2 cellular contexts compared by ENCODE assay signal in the genomic region with DNA sequence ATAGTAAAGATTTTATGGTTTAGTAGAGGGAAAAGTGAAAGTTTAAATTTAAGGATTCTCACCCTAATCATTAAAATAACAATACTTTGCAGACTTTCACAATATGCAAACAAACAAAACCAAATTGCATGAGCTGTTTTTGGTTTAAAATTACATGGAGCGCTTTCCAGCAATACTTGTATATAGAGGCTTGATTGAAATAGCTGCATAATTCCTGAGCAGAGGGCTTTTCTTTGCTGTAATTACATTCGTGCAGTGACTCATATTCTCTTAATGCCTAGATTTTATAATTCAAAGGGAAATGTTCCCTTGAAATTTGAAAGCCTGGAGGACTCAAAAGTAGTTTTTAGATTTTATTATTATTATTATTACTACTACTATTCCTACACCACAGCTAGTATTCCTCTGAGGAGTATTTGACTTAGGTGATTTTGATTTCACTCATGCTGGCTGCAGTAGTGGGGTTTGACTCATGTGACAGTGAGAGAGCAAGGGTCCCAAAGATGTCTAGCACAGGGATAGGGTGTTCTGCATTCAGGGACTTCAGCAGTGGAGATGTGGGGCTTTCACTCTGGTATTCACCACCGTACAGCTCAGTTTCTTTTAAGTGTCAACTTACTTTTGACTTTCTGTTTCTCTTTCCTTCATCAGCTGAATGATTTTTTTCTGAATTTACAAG.
TF ChIP-seq lines count a peak whose summit lies in the region.

No MANE protein-coding gene starts in this region.

TF ChIP-seq in SK-N-SH treated with all-trans-retinoic acid at 6 μM for 48 hours, 23 proteins besides CTCF, POLR2A, EP300 and RAD21 (continued from another document):
- TF ChIP-seq, protein P1, sequence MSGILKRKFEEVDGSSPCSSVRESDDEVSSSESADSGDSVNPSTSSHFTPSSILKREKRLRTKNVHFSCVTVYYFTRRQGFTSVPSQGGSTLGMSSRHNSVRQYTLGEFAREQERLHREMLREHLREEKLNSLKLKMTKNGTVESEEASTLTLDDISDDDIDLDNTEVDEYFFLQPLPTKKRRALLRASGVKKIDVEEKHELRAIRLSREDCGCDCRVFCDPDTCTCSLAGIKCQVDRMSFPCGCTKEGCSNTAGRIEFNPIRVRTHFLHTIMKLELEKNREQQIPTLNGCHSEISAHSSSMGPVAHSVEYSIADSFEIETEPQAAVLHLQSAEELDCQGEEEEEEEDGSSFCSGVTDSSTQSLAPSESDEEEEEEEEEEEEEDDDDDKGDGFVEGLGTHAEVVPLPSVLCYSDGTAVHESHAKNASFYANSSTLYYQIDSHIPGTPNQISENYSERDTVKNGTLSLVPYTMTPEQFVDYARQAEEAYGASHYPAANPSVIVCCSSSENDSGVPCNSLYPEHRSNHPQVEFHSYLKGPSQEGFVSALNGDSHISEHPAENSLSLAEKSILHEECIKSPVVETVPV (CRISPR knock-in tag; IDR thresholded peaks at IDR 0.05) = no peak
- TF ChIP-seq ISL1 (CRISPR knock-in tag; IDR thresholded peaks at IDR 0.05) (peak; percentile 60), ZC3H10 (CRISPR knock-in tag; IDR thresholded peaks at IDR 0.05) (peak; percentile 48; the same call in 1 of the 2 replicates), ZNF70 (CRISPR knock-in tag; IDR thresholded peaks at IDR 0.05) (no peak), TCF4 (CRISPR knock-in tag; IDR thresholded peaks at IDR 0.05; ENCODE audit: borderline replicate concordance) (no peak), ZFP3 (CRISPR knock-in tag; IDR thresholded peaks at IDR 0.05) (no peak), ZNF8 (CRISPR knock-in tag; IDR thresholded peaks at IDR 0.05) (no peak)
- TF ChIP-seq, protein P2, sequence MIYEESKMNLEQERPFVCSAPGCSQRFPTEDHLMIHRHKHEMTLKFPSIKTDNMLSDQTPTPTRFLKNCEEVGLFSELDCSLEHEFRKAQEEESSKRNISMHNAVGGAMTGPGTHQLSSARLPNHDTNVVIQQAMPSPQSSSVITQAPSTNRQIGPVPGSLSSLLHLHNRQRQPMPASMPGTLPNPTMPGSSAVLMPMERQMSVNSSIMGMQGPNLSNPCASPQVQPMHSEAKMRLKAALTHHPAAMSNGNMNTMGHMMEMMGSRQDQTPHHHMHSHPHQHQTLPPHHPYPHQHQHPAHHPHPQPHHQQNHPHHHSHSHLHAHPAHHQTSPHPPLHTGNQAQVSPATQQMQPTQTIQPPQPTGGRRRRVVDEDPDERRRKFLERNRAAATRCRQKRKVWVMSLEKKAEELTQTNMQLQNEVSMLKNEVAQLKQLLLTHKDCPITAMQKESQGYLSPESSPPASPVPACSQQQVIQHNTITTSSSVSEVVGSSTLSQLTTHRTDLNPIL (CRISPR knock-in tag; IDR thresholded peaks at IDR 0.05; ENCODE audit: low read depth) = peak; percentile 9; the same call in 1 of the 2 replicates

TF ChIP-seq in SK-N-SH, 30 proteins besides CTCF, POLR2A, EP300 and RAD21 (continued from another document):
- TF ChIP-seq, protein P3, sequence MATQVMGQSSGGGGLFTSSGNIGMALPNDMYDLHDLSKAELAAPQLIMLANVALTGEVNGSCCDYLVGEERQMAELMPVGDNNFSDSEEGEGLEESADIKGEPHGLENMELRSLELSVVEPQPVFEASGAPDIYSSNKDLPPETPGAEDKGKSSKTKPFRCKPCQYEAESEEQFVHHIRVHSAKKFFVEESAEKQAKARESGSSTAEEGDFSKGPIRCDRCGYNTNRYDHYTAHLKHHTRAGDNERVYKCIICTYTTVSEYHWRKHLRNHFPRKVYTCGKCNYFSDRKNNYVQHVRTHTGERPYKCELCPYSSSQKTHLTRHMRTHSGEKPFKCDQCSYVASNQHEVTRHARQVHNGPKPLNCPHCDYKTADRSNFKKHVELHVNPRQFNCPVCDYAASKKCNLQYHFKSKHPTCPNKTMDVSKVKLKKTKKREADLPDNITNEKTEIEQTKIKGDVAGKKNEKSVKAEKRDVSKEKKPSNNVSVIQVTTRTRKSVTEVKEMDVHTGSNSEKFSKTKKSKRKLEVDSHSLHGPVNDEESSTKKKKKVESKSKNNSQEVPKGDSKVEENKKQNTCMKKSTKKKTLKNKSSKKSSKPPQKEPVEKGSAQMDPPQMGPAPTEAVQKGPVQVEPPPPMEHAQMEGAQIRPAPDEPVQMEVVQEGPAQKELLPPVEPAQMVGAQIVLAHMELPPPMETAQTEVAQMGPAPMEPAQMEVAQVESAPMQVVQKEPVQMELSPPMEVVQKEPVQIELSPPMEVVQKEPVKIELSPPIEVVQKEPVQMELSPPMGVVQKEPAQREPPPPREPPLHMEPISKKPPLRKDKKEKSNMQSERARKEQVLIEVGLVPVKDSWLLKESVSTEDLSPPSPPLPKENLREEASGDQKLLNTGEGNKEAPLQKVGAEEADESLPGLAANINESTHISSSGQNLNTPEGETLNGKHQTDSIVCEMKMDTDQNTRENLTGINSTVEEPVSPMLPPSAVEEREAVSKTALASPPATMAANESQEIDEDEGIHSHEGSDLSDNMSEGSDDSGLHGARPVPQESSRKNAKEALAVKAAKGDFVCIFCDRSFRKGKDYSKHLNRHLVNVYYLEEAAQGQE (IDR thresholded peaks at IDR 0.05; ENCODE audit: low read depth, low read length) = no peak
